8 cellular contexts compared by ENCODE assay signal in the genomic region with DNA sequence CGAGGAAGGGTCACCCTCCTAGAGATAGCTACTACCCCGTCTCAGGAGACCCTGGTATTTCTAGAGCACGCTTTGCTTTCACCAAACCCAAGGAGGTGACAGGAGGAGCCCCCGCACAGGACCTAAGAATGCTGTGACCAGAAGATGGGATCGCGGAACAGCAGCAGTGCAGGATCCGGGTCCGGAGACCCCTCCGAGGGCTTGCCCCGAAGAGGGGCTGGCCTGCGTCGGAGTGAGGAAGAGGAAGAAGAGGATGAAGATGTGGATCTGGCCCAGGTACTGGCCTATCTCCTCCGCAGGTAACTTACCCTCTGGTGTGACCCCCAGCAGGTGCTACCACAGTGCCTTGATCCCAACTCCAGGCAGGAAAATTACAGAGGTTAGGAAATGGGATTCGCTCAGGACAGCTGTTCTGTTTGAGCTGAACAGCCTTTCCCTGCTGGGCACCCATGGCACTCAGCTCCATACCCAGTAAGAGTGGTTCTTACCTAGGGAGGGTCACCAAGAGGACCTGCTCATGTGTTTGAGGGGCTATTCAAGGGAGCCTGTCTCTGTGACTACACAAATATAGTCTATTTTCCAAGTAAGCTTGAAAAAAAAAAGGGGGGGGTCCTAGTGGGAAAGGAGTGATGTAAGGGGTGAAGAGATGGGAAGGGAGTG. TPM values are rescaled to one million over a fixed set of nuclear protein-coding genes. Genes with fewer than 3 reads are reported as not detected.
DNase-seq lines count a peak whose midpoint lies in the region; ATAC-seq and TF ChIP-seq lines count a peak whose summit lies in the region.

No MANE protein-coding gene starts in this region.

- no peaks in the 10 kb centered on the region for H3K27me3 Mint-ChIP-seq in activated naive CD4-positive, alpha-beta T cell treated with anti-CD3 and anti-CD28 coated beads, Interleukin-2, amount 50 U/mL, for 24 hours
- peaks cover 17% of the 10 kb centered on the region for H3K27me3 Mint-ChIP-seq in brain
- H3K27me3 Mint-ChIP-seq in memory B cell = no peaks in the 10 kb centered on the region

- peak overlapping the region; percentile 99 for H3K27ac ChIP-seq in upper lobe of right lung

- peaks cover 29% of the 10 kb centered on the region for H3K4me1 Mint-ChIP-seq in activated naive CD4-positive, alpha-beta T cell treated with anti-CD3 and anti-CD28 coated beads, Interleukin-2, amount 50 U/mL, for 24 hours
- peaks cover 20% of the 10 kb centered on the region for H3K4me1 Mint-ChIP-seq in brain
- peaks cover 16% of the 10 kb centered on the region for H3K4me1 Mint-ChIP-seq in memory B cell

- peaks cover 41% of the 10 kb centered on the region for H3K36me3 ChIP-seq in upper lobe of right lung

- H3K27ac Mint-ChIP-seq in activated naive CD4-positive, alpha-beta T cell treated with anti-CD3 and anti-CD28 coated beads, Interleukin-2, amount 50 U/mL, for 24 hours = peak overlapping the region; percentile 99
- H3K27ac Mint-ChIP-seq in brain (peak overlapping the region; percentile 99 to 100 (median 100)), memory B cell (peak overlapping the region; percentile 97)

- no peaks in the 10 kb centered on the region for H3K27me3 ChIP-seq in upper lobe of right lung

- ATAC-seq in memory B cell (ENCODE audit: low read depth) = no peak
- ATAC-seq in upper lobe of right lung = no peak
- no peak for ATAC-seq in HG02885 (IDR thresholded peaks at IDR 0.05; ENCODE audit: poor library complexity, unreplicated experiment)

- H3K4me3 ChIP-seq in upper lobe of right lung = peak overlapping the region; percentile 73

- peaks cover 4% of the 10 kb centered on the region for H3K36me3 Mint-ChIP-seq in activated naive CD4-positive, alpha-beta T cell treated with anti-CD3 and anti-CD28 coated beads, Interleukin-2, amount 50 U/mL, for 24 hours
- peaks cover 24% of the 10 kb centered on the region for H3K36me3 Mint-ChIP-seq in brain
- peaks cover 18% of the 10 kb centered on the region for H3K36me3 Mint-ChIP-seq in memory B cell

- intact Hi-C loops in upper lobe of right lung (cut with DNase I) = no loop called here

- H3K9me3 ChIP-seq in upper lobe of right lung = no peaks in the 10 kb centered on the region

- no peak for DNase-seq in activated naive CD4-positive, alpha-beta T cell treated with Interleukin-2 at 50 U/mL for 16 hours
- DNase-seq in memory B cell (ENCODE audit: low spot score in 2 of 2) (no peak), upper lobe of right lung (no peak), DMS79 treated with DMSO at 0.1 percent for 48 hours (lab: John Stamatoyannopoulos, UW) (no peak), NCI-H1105 (lab: John Stamatoyannopoulos, UW) (no peak)

- H3K4me3 Mint-ChIP-seq in activated naive CD4-positive, alpha-beta T cell treated with anti-CD3 and anti-CD28 coated beads, Interleukin-2, amount 50 U/mL, for 24 hours = peak overlapping the region; percentile 97
- H3K4me3 Mint-ChIP-seq in brain = peak overlapping the region; percentile 94 to 99 (median 96)
- peak overlapping the region; percentile 99 for H3K4me3 Mint-ChIP-seq in memory B cell

- TF ChIP-seq CTCF in brain (conservative IDR thresholded peaks at IDR 0.05) (no peak), upper lobe of right lung (IDR thresholded peaks at IDR 0.05) (no peak)

- peaks cover 15% of the 10 kb centered on the region for H3K4me1 ChIP-seq in upper lobe of right lung

- no peaks in the 10 kb centered on the region for H3K9me3 Mint-ChIP-seq in activated naive CD4-positive, alpha-beta T cell treated with anti-CD3 and anti-CD28 coated beads, Interleukin-2, amount 50 U/mL, for 24 hours
- peaks cover 0 to 3% (median 0%) of the 10 kb centered on the region in 5 experiments for H3K9me3 Mint-ChIP-seq in brain
- no peaks in the 10 kb centered on the region for H3K9me3 Mint-ChIP-seq in memory B cell

RNA-seq across cellular contexts. Expression of a gene that starts 0.8 kb away (rescaled TPM):
- 5.5 TPM for polyA plus RNA-seq in brain (ENCODE audit: insufficient read depth, low read depth, low replicate concordance)
- 2.8 TPM for total RNA-seq in upper lobe of right lung

RNA-seq across cellular contexts. Expression of a gene that starts 1.0 kb away (rescaled TPM):
- 125 TPM for polyA plus RNA-seq in brain (ENCODE audit: insufficient read depth, low read depth, low replicate concordance)
- 57.8 TPM for total RNA-seq in upper lobe of right lung

RNA-seq across cellular contexts. Expression of a gene that starts 14.9 kb away (rescaled TPM):
- polyA plus RNA-seq in brain (ENCODE audit: insufficient read depth, low read depth, low replicate concordance) = 2.5 TPM
- total RNA-seq in upper lobe of right lung = 1.1 TPM

RNA-seq across cellular contexts. Expression of a gene that starts 20.4 kb away (rescaled TPM):
- 179 TPM for polyA plus RNA-seq in brain (ENCODE audit: insufficient read depth, low read depth, low replicate concordance)
- 171 TPM for total RNA-seq in upper lobe of right lung

RNA-seq across cellular contexts. Expression of a gene that starts 21.5 kb away (rescaled TPM):
- polyA plus RNA-seq in brain (ENCODE audit: insufficient read depth, low read depth, low replicate concordance) = 95.9 TPM
- 39.9 TPM for total RNA-seq in upper lobe of right lung
